In the genomic region with DNA sequence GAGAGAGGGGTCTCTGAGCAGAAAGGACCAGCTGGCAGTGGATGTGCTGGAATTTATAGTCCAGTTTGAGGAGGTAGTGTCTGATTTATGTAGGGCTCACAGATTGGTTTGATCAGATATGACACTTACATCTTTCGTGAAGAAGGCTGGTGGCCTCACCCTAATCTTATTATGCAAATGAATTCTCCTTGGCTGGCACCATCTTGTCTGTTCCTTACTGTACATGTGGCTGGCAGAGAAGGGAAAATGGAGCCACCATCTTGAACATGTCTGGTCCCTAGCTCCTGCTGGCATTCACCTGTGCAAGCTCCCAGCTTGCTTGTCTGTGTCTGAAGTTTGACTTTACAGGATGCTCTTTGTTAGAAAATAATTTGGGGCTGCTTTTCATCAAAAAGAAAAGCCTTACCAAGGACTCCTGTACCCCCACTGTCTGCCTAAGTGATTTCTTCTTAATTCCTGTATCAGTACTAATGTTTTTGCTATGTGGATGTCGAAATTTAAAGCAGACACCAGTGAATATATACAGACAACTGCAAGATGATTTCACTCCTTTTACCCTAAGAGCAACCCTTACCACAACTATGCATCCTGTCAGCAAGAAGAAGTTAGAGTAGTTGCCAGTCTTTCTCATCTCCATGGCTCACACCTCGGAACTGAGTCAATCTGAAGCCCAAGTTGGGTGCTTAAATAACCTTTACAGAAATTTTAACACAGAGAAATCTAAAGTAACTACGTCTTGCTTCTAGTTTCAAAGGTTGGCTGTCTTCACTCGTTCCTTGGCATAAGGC, we compare ENCODE assay signal across 15 cellular contexts.
A peak's percentile ranks its signal among the peaks of the same experiment; 100 is the strongest.
DNase-seq lines count a peak whose midpoint lies in the region; ATAC-seq and TF ChIP-seq lines count a peak whose summit lies in the region.
"Had no signal": no experiment of that assay in that cellular context is flagged by ENCODE, and none has a peak within 500 bp of the region (broad histone marks: within the 10 kb centered on the region; RNA-seq: fewer than 3 reads in every experiment).

No MANE protein-coding gene starts in this region.

- in situ Hi-C loops in astrocyte of the cerebellum (cut with HindIII; ENCODE audit: low sequenced_read_pairs) = no loop called here

- POLR2A ChIA-PET in GM10248 (lab: Yijun Ruan, JAX) = no interaction called here

- TF ChIP-seq CTCF in astrocyte of the cerebellum (IDR thresholded peaks at IDR 0.05; ENCODE audit: low read depth, low read length, missing control alignments) (no peak), foreskin fibroblast (IDR thresholded peaks at IDR 0.05; ENCODE audit: low read depth, low read length) (no peak), GM10248 (IDR thresholded peaks at IDR 0.05; ENCODE audit: control extremely low read depth, extremely low read depth, low read depth, missing control alignments) (no peak)

- peak; percentile 80 for DNase-seq in AG08395 (ENCODE audit: low spot score)
- peak; percentile 33 for DNase-seq in H4 (ENCODE audit: low spot score)
- peak; percentile 2 for DNase-seq in astrocyte of the cerebellum (ENCODE audit: low read depth)
- peak; percentile 83 to 90 for DNase-seq in foreskin fibroblast
- DNase-seq in GM10248 (ENCODE audit: extremely low spot score) = no peak
- no peak for DNase-seq in NCI-H187 treated with DMSO at 0.1 percent for 48 hours (lab: John Stamatoyannopoulos, UW)
- DNase-seq in A172 (ENCODE audit: low spot score) = no peak
- DNase-seq: activated CD4-positive, alpha-beta memory T cell treated with anti-CD3 and anti-CD28 coated beads for 36 hours; anterior cingulate cortex; H7; NCI-H1092 treated with DMSO at 0.1 percent for 48 hours; NCI-H2171 treated with DMSO at 0.1 percent for 48 hours; stimulated activated CD4-positive, alpha-beta T cell treated with anti-CD3 and anti-CD28 coated beads, Interleukin-1b, Interleukin-23, amount 100 ng/mL, for 48 hours had no signal

- ATAC-seq in GM18867 (IDR thresholded peaks at IDR 0.05; ENCODE audit: unreplicated experiment) = no peak
- ATAC-seq: gastroesophageal sphincter had no signal

- CTCF ChIA-PET in GM10248 (lab: Yijun Ruan, JAX) = interaction anchor here (0.8 to 1.0 kb wide), 2 partner anchors 8 to 11 kb away, joined by 3 to 4 read pairs; no protein-coding TSS in a partner anchor

- H3K4me3 ChIP-seq in astrocyte of the cerebellum (ENCODE audit: low read depth, low read length) (no peak overlapping the region), foreskin fibroblast (ENCODE audit: low read depth in 1 of 2, low read length in 2 of 2) (no peak overlapping the region)
- H3K4me3 ChIP-seq: gastroesophageal sphincter had no signal

Comparison
In these comparisons a context has a peak if more than half of its experiments do, and no peak if none do; other contexts are left out.
1. DNase-seq: peak in AG08395 (single experiment), H4 (single experiment), astrocyte of the cerebellum (single experiment) and foreskin fibroblast (2 of 2); none in GM10248 (single experiment), NCI-H187 treated with DMSO at 0.1 percent for 48 hours (single experiment) and A172 (single experiment).